1 cellular context compared by ENCODE assay signal in genomic region chr7:137943132-137943551, GRCh38.
TF ChIP-seq lines count a peak whose summit lies in the region.

No MANE protein-coding gene starts in this region.

TF ChIP-seq in K562, 482 proteins besides CTCF, POLR2A, EP300 and RAD21 (continued from another document and continues in another):
- peak; percentile 77 for TF ChIP-seq HMBOX1 (IDR thresholded peaks at IDR 0.05)
- no peak for TF ChIP-seq OTX1 (CRISPR knock-in tag; IDR thresholded peaks at IDR 0.05)
- TF ChIP-seq SIN3B (IDR thresholded peaks at IDR 0.05; ENCODE audit: low read depth) = no peak
- TF ChIP-seq PRMT5 (CRISPR knock-in tag; IDR thresholded peaks at IDR 0.05) = no peak
- TF ChIP-seq MCM3 (IDR thresholded peaks at IDR 0.05) = no peak
- peak; percentile 56; the same call in 1 of the 2 replicates for TF ChIP-seq CREB1 (IDR thresholded peaks at IDR 0.05)
- no peak for TF ChIP-seq CREB1 (CRISPR knock-in tag; IDR thresholded peaks at IDR 0.05)
- 0 out of 2 replicates have a peak, but pooled peaks have one; percentile 37 for TF ChIP-seq SMARCC2 (IDR thresholded peaks at IDR 0.05; ENCODE audit: low read depth)
- no peak for TF ChIP-seq ZNF79 (CRISPR knock-in tag; IDR thresholded peaks at IDR 0.05; ENCODE audit: low read depth)
- 0 out of 2 replicates have a peak, but pooled peaks have one; percentile 10 for TF ChIP-seq HOMEZ (CRISPR knock-in tag; IDR thresholded peaks at IDR 0.05)
- TF ChIP-seq RAD51 (IDR thresholded peaks at IDR 0.05; ENCODE audit: borderline replicate concordance, low read depth) = no peak
- TF ChIP-seq CTCFL (IDR thresholded peaks at IDR 0.05; ENCODE audit: borderline replicate concordance, insufficient read depth, low read depth, low read length, poor library complexity, severe bottlenecking) = no peak
- TF ChIP-seq ARID1B (IDR thresholded peaks at IDR 0.05) = peak; percentile 83
- TF ChIP-seq PTTG1 (tag; IDR thresholded peaks at IDR 0.05; ENCODE audit: low read depth) = no peak
- peak; percentile 82 for TF ChIP-seq TCF3 (CRISPR knock-in tag; IDR thresholded peaks at IDR 0.05)
- no peak for TF ChIP-seq NR2C2 (CRISPR knock-in tag; IDR thresholded peaks at IDR 0.05)
- TF ChIP-seq NR2C2 (tag; IDR thresholded peaks at IDR 0.05) = peak; percentile 33; the same call in 1 of the 2 replicates
- TF ChIP-seq RFX1 (IDR thresholded peaks at IDR 0.05) = no peak
- no peak for TF ChIP-seq KLF10 (CRISPR knock-in tag; IDR thresholded peaks at IDR 0.05)
- TF ChIP-seq CC2D1A (IDR thresholded peaks at IDR 0.05) = no peak
- no peak for TF ChIP-seq PATZ1 (CRISPR knock-in tag; IDR thresholded peaks at IDR 0.05; ENCODE audit: borderline replicate concordance)
- no peak for TF ChIP-seq SP2 (IDR thresholded peaks at IDR 0.05; ENCODE audit: extremely low read depth, low read depth, low read length, poor library complexity, severe bottlenecking)
- 0 out of 2 replicates have a peak, but pooled peaks have one; percentile 36 for TF ChIP-seq VEZF1 (CRISPR knock-in tag; IDR thresholded peaks at IDR 0.05)
- no peak for TF ChIP-seq NFATC3 (IDR thresholded peaks at IDR 0.05)
- TF ChIP-seq ILK (tag; IDR thresholded peaks at IDR 0.05; ENCODE audit: borderline replicate concordance, low read depth) = no peak
- no peak for TF ChIP-seq ZBTB12 (CRISPR knock-in tag; IDR thresholded peaks at IDR 0.05)
- TF ChIP-seq CREM (IDR thresholded peaks at IDR 0.05; ENCODE audit: low read depth) = 0 out of 2 replicates have a peak, but pooled peaks have one; percentile 4
- peak in 1 of 2 experiments; percentile 70; a peak in 2 of 4 replicates for TF ChIP-seq TBL1XR1 (IDR thresholded peaks at IDR 0.05; ENCODE audit: low read length in 2 of 2)
- no peak for TF ChIP-seq ATF1 (CRISPR knock-in tag; IDR thresholded peaks at IDR 0.05)
- peak; percentile 47; the same call in 1 of the 2 replicates for TF ChIP-seq ATF1 (tag; IDR thresholded peaks at IDR 0.05)
- TF ChIP-seq CXXC5 (CRISPR knock-in tag; IDR thresholded peaks at IDR 0.05) = peak; percentile 52; the same call in 1 of the 2 replicates
- peak; percentile 45; the same call in 1 of the 2 replicates for TF ChIP-seq KLF16 (IDR thresholded peaks at IDR 0.05)
- no peak for TF ChIP-seq FOXJ2 (tag; IDR thresholded peaks at IDR 0.05)
- TF ChIP-seq CBFA2T2 (conservative IDR thresholded peaks at IDR 0.05) = peak; percentile 89
- no peak for TF ChIP-seq ZBTB40 (IDR thresholded peaks at IDR 0.05)
- no peak for TF ChIP-seq ZBTB40 (CRISPR knock-in tag; IDR thresholded peaks at IDR 0.05)
- TF ChIP-seq ZBTB8A (IDR thresholded peaks at IDR 0.05; ENCODE audit: partially characterized antibody) = no peak
- peak; percentile 21 for TF ChIP-seq PRDM10 (IDR thresholded peaks at IDR 0.05; ENCODE audit: partially characterized antibody)
- no peak for TF ChIP-seq FOXK1 (CRISPR knock-in tag; IDR thresholded peaks at IDR 0.05; ENCODE audit: borderline replicate concordance)
- TF ChIP-seq TAL1 (IDR thresholded peaks at IDR 0.05) = peak; percentile 62; the same call in 1 of the 2 replicates
- TF ChIP-seq ZFP30 (CRISPR knock-in tag; IDR thresholded peaks at IDR 0.05; ENCODE audit: borderline replicate concordance) = no peak
